11 cellular contexts compared by ENCODE assay signal in the genomic region with DNA sequence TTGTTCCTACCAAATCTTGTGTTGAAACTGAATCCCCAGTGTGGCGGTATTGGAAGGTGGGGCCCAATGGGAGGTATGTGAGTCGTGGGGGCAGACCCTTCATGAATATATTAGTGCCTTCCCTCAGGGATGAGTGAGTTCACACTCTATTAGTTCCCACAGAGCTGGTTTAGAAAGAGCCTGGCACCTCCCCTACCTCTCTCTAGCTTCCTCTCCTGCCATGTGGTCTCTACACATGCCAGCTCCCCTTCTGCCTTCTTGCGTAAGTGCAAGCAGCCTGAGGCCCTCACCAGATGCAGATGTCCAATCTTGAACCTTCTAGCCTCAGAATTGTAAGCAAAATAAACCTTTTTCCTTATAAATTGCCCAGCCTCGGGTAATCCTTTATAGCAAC.
DNase-seq lines count a peak whose midpoint lies in the region; ATAC-seq and TF ChIP-seq lines count a peak whose summit lies in the region.
"Had no signal": no experiment of that assay in that cellular context is flagged by ENCODE, and none has a peak within 500 bp of the region (broad histone marks: within the 10 kb centered on the region; RNA-seq: fewer than 3 reads in every experiment).

No MANE protein-coding gene starts in this region.

- dilution Hi-C loops in mammary epithelial cell (cut with HindIII; ENCODE audit: low sequenced_read_pairs) = no loop called here

- TF ChIP-seq CTCF in mammary epithelial cell (conservative IDR thresholded peaks at IDR 0.05 in 1 of 2, IDR thresholded peaks at IDR 0.05 in 1 of 2; ENCODE audit: extremely low read depth in 1 of 2, insufficient read depth in 1 of 2, low read depth in 1 of 2, low read length in 2 of 2) (no peak), thyroid gland (IDR thresholded peaks at IDR 0.05) (no peak)

- DNase-seq in NCI-H1694 treated with DMSO at 0.1 percent for 48 hours (lab: John Stamatoyannopoulos, UW) (peak; percentile 53), mammary epithelial cell (peak; percentile 84), islet precursor cell (peak; percentile 63), GOT3 (lab: John Stamatoyannopoulos, UW) (no peak), thyroid gland (no peak), nucleus accumbens (lab: John Stamatoyannopoulos, UW) (no peak)
- DNase-seq: T-helper 1 cell had no signal

- peaks cover 0 to 23% (median 7%) of the 10 kb centered on the region in 10 experiments; a peak in 13 of 20 replicates for H3K4me1 ChIP-seq in BLaER1 treated with 17β-estradiol and CSF1 and Interleukin-3, amounts not matched to agents 10 nM and 100 nM
- H3K4me1 ChIP-seq in mammary epithelial cell (ENCODE audit: insufficient read depth, low read length) = peaks cover 30% of the 10 kb centered on the region
- peaks cover 0 to 2% of the 10 kb centered on the region in 2 donors for H3K4me1 ChIP-seq in thyroid gland
- H3K4me1 ChIP-seq: ascending aorta, BLaER1 had no signal

- H3K79me2 ChIP-seq in mammary epithelial cell (ENCODE audit: insufficient read depth, low read length) = no peaks in the 10 kb centered on the region

- ATAC-seq in GM19324 (IDR thresholded peaks at IDR 0.05; ENCODE audit: low FRiP score, unreplicated experiment) = no peak

- H2AFZ ChIP-seq in mammary epithelial cell (ENCODE audit: low read depth, low read length) = peak overlapping the region; percentile 78

- H4K20me1 ChIP-seq in BLaER1 treated with 17β-estradiol and CSF1 and Interleukin-3, amounts not matched to agents 10 nM and 100 nM = no peaks in the 10 kb centered on the region
- H4K20me1 ChIP-seq in mammary epithelial cell (ENCODE audit: insufficient read depth, low read length) = no peaks in the 10 kb centered on the region
- H4K20me1 ChIP-seq: BLaER1 had no signal

- H3K4me2 ChIP-seq in BLaER1 treated with 17β-estradiol and CSF1 and Interleukin-3, amounts not matched to agents 10 nM and 100 nM = peak overlapping the region in 6 of 11 experiments; percentile 3 to 36 (median 29); a peak in 9 of 22 replicates
- peak overlapping the region; percentile 41 for H3K4me2 ChIP-seq in mammary epithelial cell (ENCODE audit: insufficient read depth, low read depth, low read length)
- H3K4me2 ChIP-seq: BLaER1 had no signal

- no peak overlapping the region for H3K4me3 ChIP-seq in BLaER1 treated with 17β-estradiol and CSF1 and Interleukin-3, amounts not matched to agents 10 nM and 100 nM
- H3K4me3 ChIP-seq in mammary epithelial cell (replicated peaks in 1 of 3; ENCODE audit: insufficient read depth in 1 of 3, low read depth in 2 of 3, low read length in 3 of 3) (no peak overlapping the region), thyroid gland (replicated peaks in 1 of 3) (no peak overlapping the region)
- H3K4me3 ChIP-seq: ascending aorta, BLaER1 had no signal

- peaks cover 0 to 5% (median 0%) of the 10 kb centered on the region in 11 experiments; a peak in 1 of 22 replicates for H3K9me3 ChIP-seq in BLaER1 treated with 17β-estradiol and CSF1 and Interleukin-3, amounts not matched to agents 10 nM and 100 nM (replicated peaks in 1 of 11)
- H3K9me3 ChIP-seq in mammary epithelial cell (replicated peaks; ENCODE audit: insufficient read depth, low read length) (no peaks in the 10 kb centered on the region), thyroid gland (no peaks in the 10 kb centered on the region)
- H3K9me3 ChIP-seq: ascending aorta, BLaER1 had no signal

- no peak for TF ChIP-seq POLR2A in thyroid gland (IDR thresholded peaks at IDR 0.05)

- no peak overlapping the region for H3K9ac ChIP-seq in BLaER1 treated with 17β-estradiol and CSF1 and Interleukin-3, amounts not matched to agents 10 nM and 100 nM
- H3K9ac ChIP-seq in mammary epithelial cell (ENCODE audit: insufficient read depth, low read length) = no peak overlapping the region
- H3K9ac ChIP-seq: BLaER1 had no signal

- intact Hi-C loops in mammary epithelial cell (cut with micrococcal nuclease) = no loop called here
- intact Hi-C loops in thyroid gland (cut with DNase I) = no loop called here

- CTCF ChIA-PET in mammary epithelial cell (lab: Charles Lee; ENCODE audit: low non-redundant PET) = no interaction called here

- H3K27me3 ChIP-seq in BLaER1 treated with 17β-estradiol and CSF1 and Interleukin-3, amounts not matched to agents 10 nM and 100 nM = no peaks in the 10 kb centered on the region
- H3K27me3 ChIP-seq in mammary epithelial cell (ENCODE audit: insufficient read depth, low read length) (no peaks in the 10 kb centered on the region), thyroid gland (no peaks in the 10 kb centered on the region)
- H3K27me3 ChIP-seq: ascending aorta, BLaER1 had no signal

- peak overlapping the region in 7 of 11 experiments; percentile 20 to 68 (median 38); a peak in 9 of 22 replicates for H3K27ac ChIP-seq in BLaER1 treated with 17β-estradiol and CSF1 and Interleukin-3, amounts not matched to agents 10 nM and 100 nM
- H3K27ac ChIP-seq in mammary epithelial cell (ENCODE audit: insufficient read depth, low read depth, low read length) = peak overlapping the region; percentile 83
- peak overlapping the region in 1 of 3 donors; percentile 21 for H3K27ac ChIP-seq in thyroid gland
- H3K27ac ChIP-seq: ascending aorta, BLaER1 had no signal

- in situ Hi-C loops in mammary epithelial cell (cut with MboI; ENCODE audit: low sequenced_read_pairs in 2 of 2) = no loop called here

- no peaks in the 10 kb centered on the region for H3K36me3 ChIP-seq in BLaER1 treated with 17β-estradiol and CSF1 and Interleukin-3, amounts not matched to agents 10 nM and 100 nM
- H3K36me3 ChIP-seq in mammary epithelial cell (ENCODE audit: insufficient read depth, low read length) (no peaks in the 10 kb centered on the region), thyroid gland (no peaks in the 10 kb centered on the region)
- H3K36me3 ChIP-seq: ascending aorta, BLaER1 had no signal

- WGBS in mammary epithelial cell (ENCODE audit: low coverage, missing lambda C conversion rate) = 49% methylated on average over 4 of the region's 4 CpGs
- WGBS in thyroid gland, 2 donors = 83 to 85% methylated on average over 4 of the region's 4 CpGs

- BruUV-seq in mammary epithelial cell (replicated peaks; lab: Mats Ljungman, UMichigan) = no TSS peak

Comparison
In these comparisons a context has a peak if more than half of its experiments do, and no peak if none do; other contexts are left out.
1. DNase-seq: peak in NCI-H1694 treated with DMSO at 0.1 percent for 48 hours (single experiment), mammary epithelial cell (single experiment) and islet precursor cell (single experiment); none in GOT3 (single experiment), thyroid gland (0 of 2) and nucleus accumbens (0 of 56).